ENCODE assay signal across 1 cellular context in the genomic region with DNA sequence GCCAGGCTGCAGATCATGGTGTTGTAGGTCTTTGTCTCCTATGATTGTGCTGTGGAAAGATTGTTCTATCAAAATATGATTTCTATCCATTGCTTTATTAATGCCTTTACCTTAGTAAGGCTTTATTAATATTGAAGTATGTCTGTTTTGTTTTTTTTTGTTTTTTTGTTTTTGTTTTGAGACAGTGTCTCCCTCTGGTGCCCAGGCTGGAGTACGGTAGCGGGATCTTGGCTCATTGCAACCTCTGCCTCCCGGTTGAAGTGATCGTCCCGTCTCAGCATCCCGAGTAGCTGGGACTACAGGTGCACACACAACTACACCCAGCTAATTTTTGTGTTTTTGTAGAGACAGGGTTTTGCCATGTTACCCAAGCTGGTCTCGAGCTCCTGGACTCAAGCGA.
TF ChIP-seq lines count a peak whose summit lies in the region.

No MANE protein-coding gene starts in this region.

TF ChIP-seq in IMR-90, 13 proteins besides CTCF, POLR2A, EP300 and RAD21:
- no peak for TF ChIP-seq MAFK (IDR thresholded peaks at IDR 0.05; ENCODE audit: low read depth, low read length)
- peak; percentile 31; the same call in 1 of the 2 replicates for TF ChIP-seq SMC3 (IDR thresholded peaks at IDR 0.05; ENCODE audit: low read depth, low read length)
